Comparison of ENCODE assay signal across 24 cellular contexts in genomic region chr9:132423503-132423902, GRCh38. TPM values are rescaled to one million over a fixed set of nuclear protein-coding genes. Genes with fewer than 3 reads are reported as not detected.
DNase-seq lines count a peak whose midpoint lies in the region; ATAC-seq, FAIRE-seq and TF ChIP-seq lines count a peak whose summit lies in the region.
"Had no signal": no experiment of that assay in that cellular context is flagged by ENCODE, and none has a peak within 500 bp of the region (broad histone marks: within the 10 kb centered on the region; RNA-seq: fewer than 3 reads in every experiment).

No MANE protein-coding gene starts in this region.

- H3K27me3 ChIP-seq in Karpas-422 (ENCODE audit: low read length) = no peaks in the 10 kb centered on the region
- peaks cover 0 to 10% (median 2%) of the 10 kb centered on the region in 4 experiments; a peak in 5 of 7 replicates for H3K27me3 ChIP-seq in H1 (replicated peaks in 1 of 4; ENCODE audit: control insufficient read depth in 3 of 4, extremely low read depth in 1 of 4, insufficient read depth in 3 of 4, low read length in 3 of 4)
- H3K27me3 ChIP-seq: BLaER1 treated with 17β-estradiol and CSF1 and Interleukin-3, amounts not matched to agents 10 nM and 100 nM had no signal

- H2BK5ac ChIP-seq in H1 (ENCODE audit: low read depth, low read length) = no peak overlapping the region

- no peaks in the 10 kb centered on the region for H3K23me2 ChIP-seq in H1 (ENCODE audit: low read depth, low read length)

- H3K4me2 ChIP-seq in Karpas-422 (ENCODE audit: low read depth, low read length, poor library complexity, severe bottlenecking) = peak overlapping the region; percentile 12
- no peak overlapping the region for H3K4me2 ChIP-seq in H1 (ENCODE audit: insufficient read depth in 1 of 2, low read depth in 2 of 2, low read length in 2 of 2)
- H3K4me2 ChIP-seq in OCI-LY7 (ENCODE audit: low read length) = no peak overlapping the region
- H3K4me2 ChIP-seq: BLaER1 treated with 17β-estradiol and CSF1 and Interleukin-3, amounts not matched to agents 10 nM and 100 nM had no signal

- no peak for TF ChIP-seq EP300 in H1 (IDR thresholded peaks at IDR 0.05; ENCODE audit: borderline replicate concordance in 1 of 2, low read depth in 2 of 2, low read length in 2 of 2)

- H3K4me3 ChIP-seq in Karpas-422 (ENCODE audit: low read length) (no peak overlapping the region), H1 (ENCODE audit: extremely low read depth in 1 of 4, insufficient read depth in 2 of 4, low read depth in 3 of 4, low read length in 4 of 4) (no peak overlapping the region), OCI-LY7 (ENCODE audit: low read depth, low read length, poor library complexity, severe bottlenecking) (no peak overlapping the region)
- H3K4me3 ChIP-seq: BLaER1 treated with 17β-estradiol and CSF1 and Interleukin-3, amounts not matched to agents 10 nM and 100 nM; GM12878 had no signal

- 0 out of 2 replicates have a peak overlapping the region, but pooled peaks have one; percentile 21 for H2BK15ac ChIP-seq in H1 (ENCODE audit: low read length)

- POLR2A ChIA-PET in H1 (lab: Charles Lee; ENCODE audit: partially characterized antibody) (interaction anchor here (0.6 kb wide), 1 partner anchor 9 kb away, joined by 3 read pairs; no protein-coding TSS in a partner anchor), OCI-LY7 (lab: Charles Lee) (no interaction called here)

- no peak for ATAC-seq in GM21367 (IDR thresholded peaks at IDR 0.05; ENCODE audit: unreplicated experiment)
- ATAC-seq: CD8-positive, alpha-beta T cell; GM12878 had no signal

- H3K36me3 ChIP-seq in Karpas-422 (ENCODE audit: insufficient read depth, low read length) = no peaks in the 10 kb centered on the region
- H3K36me3 ChIP-seq in H1 (ENCODE audit: control insufficient read depth in 2 of 4, insufficient read depth in 4 of 4, low read length in 3 of 4) = no peaks in the 10 kb centered on the region
- H3K36me3 ChIP-seq in OCI-LY7 (ENCODE audit: insufficient read depth, low read length) = no peaks in the 10 kb centered on the region
- H3K36me3 ChIP-seq: BLaER1 treated with 17β-estradiol and CSF1 and Interleukin-3, amounts not matched to agents 10 nM and 100 nM had no signal

- no peak overlapping the region for H4K5ac ChIP-seq in H1 (ENCODE audit: insufficient read length, low read depth, low read length)

- H3K9ac ChIP-seq in Karpas-422 (ENCODE audit: low read length) = no peak overlapping the region
- no peak overlapping the region for H3K9ac ChIP-seq in H1 (replicated peaks in 1 of 4; ENCODE audit: extremely low read depth in 1 of 4, low read depth in 3 of 4, low read length in 3 of 4)
- H3K9ac ChIP-seq: BLaER1 treated with 17β-estradiol and CSF1 and Interleukin-3, amounts not matched to agents 10 nM and 100 nM had no signal

- H3K9me3 ChIP-seq in Karpas-422 (ENCODE audit: low read length) (no peaks in the 10 kb centered on the region), H1 (ENCODE audit: insufficient read depth in 2 of 2, low read depth in 1 of 2, low read length in 1 of 2) (no peaks in the 10 kb centered on the region), OCI-LY7 (ENCODE audit: low read length) (no peaks in the 10 kb centered on the region)
- H3K9me3 ChIP-seq: BLaER1 treated with 17β-estradiol and CSF1 and Interleukin-3, amounts not matched to agents 10 nM and 100 nM; Caco-2 had no signal

- DNase-seq in Karpas-422 = peak; percentile 59
- DNase-seq in H1 (ENCODE audit: low read depth in 1 of 2, low spot score in 2 of 2) = no peak
- no peak for DNase-seq in OCI-LY7 (ENCODE audit: low spot score)
- DNase-seq in UCSD-AML1 (lab: John Stamatoyannopoulos, UW; ENCODE audit: unreplicated experiment) = no peak
- DNase-seq: 8988T; ACHN; Caco-2; Calu3; CD4-positive, alpha-beta T cell; CD8-positive, alpha-beta T cell; DMS79 treated with DMSO at 0.1 percent for 48 hours; GDM1 had no signal

- no peak overlapping the region for H4K8ac ChIP-seq in H1 (ENCODE audit: extremely low read depth, insufficient read depth, low read length)

- no peak overlapping the region for H3K56ac ChIP-seq in H1 (replicated peaks; ENCODE audit: insufficient read length, low read depth, low read length)

- no peak overlapping the region for H2BK20ac ChIP-seq in H1 (ENCODE audit: low read length)

- no peak overlapping the region for H2BK12ac ChIP-seq in H1 (ENCODE audit: low read depth, low read length)

- no peak overlapping the region for H3K14ac ChIP-seq in H1 (ENCODE audit: insufficient read length)

- no peaks in the 10 kb centered on the region for H3K9me2 ChIP-seq in Karpas-422 (replicated peaks; ENCODE audit: insufficient read depth, low read length)
- H3K9me2 ChIP-seq in OCI-LY7 (ENCODE audit: insufficient read depth, low read length) = no peaks in the 10 kb centered on the region

- intact Hi-C loops in OCI-LY7 (cut with micrococcal nuclease; ENCODE audit: unreplicated experiment) = no loop called here

- no peak overlapping the region for H2BK120ac ChIP-seq in H1 (replicated peaks; ENCODE audit: low read depth, low read length)

- no peak for FAIRE-seq in H1 (lab: Jason Lieb, UNC)
- FAIRE-seq: A204.1, D721Med, GM12878, GM12892, GM18507 had no signal

- no TSS peak for BruUV-seq in OCI-LY7 (replicated peaks; lab: Mats Ljungman, UMichigan)

- H4K20me1 ChIP-seq in Karpas-422 (ENCODE audit: insufficient read depth, low read depth, low read length) (no peaks in the 10 kb centered on the region), H1 (replicated peaks in 1 of 2; ENCODE audit: control insufficient read depth in 1 of 2, insufficient read depth in 2 of 2, low read length in 2 of 2) (no peaks in the 10 kb centered on the region), OCI-LY7 (ENCODE audit: insufficient read depth, low read length) (no peaks in the 10 kb centered on the region)
- H4K20me1 ChIP-seq: BLaER1 treated with 17β-estradiol and CSF1 and Interleukin-3, amounts not matched to agents 10 nM and 100 nM had no signal

- 91% methylated on average over 5 of the region's 5 CpGs; no CpG with 5 or more reads in 1 of the 2 experiments for WGBS in H1 (ENCODE audit: extremely low coverage in 1 of 2, insufficient coverage in 1 of 2, insufficient read length in 1 of 2, insufficient replicate concordance in 2 of 2, low coverage in 1 of 2, low lambda C conversion rate in 2 of 2, missing lambda C conversion rate in 1 of 2), 2 experiments

- H3K18ac ChIP-seq in H1 (ENCODE audit: extremely low read depth, low read length) = no peak overlapping the region

- H4K91ac ChIP-seq in H1 (replicated peaks; ENCODE audit: insufficient read length, low read length) = no peak overlapping the region

- no peak overlapping the region for H2AFZ ChIP-seq in Karpas-422 (ENCODE audit: low read length)
- no peak overlapping the region for H2AFZ ChIP-seq in H1 (ENCODE audit: low read length)
- H2AFZ ChIP-seq in OCI-LY7 (ENCODE audit: low read length) = no peak overlapping the region

- H3K79me1 ChIP-seq in H1 (ENCODE audit: low read depth, low read length) = no peaks in the 10 kb centered on the region

- no peak overlapping the region for H2AK5ac ChIP-seq in H1 (ENCODE audit: low read depth, low read length)

- TF ChIP-seq RAD21 in H1 (IDR thresholded peaks at IDR 0.05 in 1 of 2, conservative IDR thresholded peaks at IDR 0.05 in 1 of 2; ENCODE audit: low read depth in 2 of 2, low read length in 2 of 2) = no peak

- H3K27ac ChIP-seq in Karpas-422 (ENCODE audit: low read length) (no peak overlapping the region), H1 (ENCODE audit: low read depth, low read length) (no peak overlapping the region), OCI-LY7 (ENCODE audit: low read depth, low read length, poor library complexity, severe bottlenecking) (no peak overlapping the region)
- H3K27ac ChIP-seq: BLaER1 treated with 17β-estradiol and CSF1 and Interleukin-3, amounts not matched to agents 10 nM and 100 nM; C4-2B had no signal

- no peak overlapping the region for H3K23ac ChIP-seq in H1 (ENCODE audit: insufficient read length)

- H3K79me2 ChIP-seq in Karpas-422 (ENCODE audit: low read length) (no peaks in the 10 kb centered on the region), H1 (ENCODE audit: control insufficient read depth in 1 of 2, insufficient read depth in 2 of 2, low read length in 2 of 2) (no peaks in the 10 kb centered on the region), OCI-LY7 (ENCODE audit: insufficient read depth, low read depth, low read length) (no peaks in the 10 kb centered on the region)

- TF ChIP-seq CTCF in H1 (IDR thresholded peaks at IDR 0.05; ENCODE audit: control extremely low read depth in 1 of 3, insufficient read depth in 1 of 3, low read depth in 1 of 3, low read length in 3 of 3) = no peak
- TF ChIP-seq CTCF in OCI-LY7 (conservative IDR thresholded peaks at IDR 0.05; ENCODE audit: low read length) = no peak

- no peak overlapping the region for H3K4ac ChIP-seq in H1 (replicated peaks; ENCODE audit: insufficient read length, low read depth, low read length)

- CTCF ChIA-PET in H1 (lab: Charles Lee; ENCODE audit: partially characterized antibody) = interaction anchor here (1.1 to 2.8 kb wide), 5 partner anchors 9 to 153 kb away, joined by 3 to 11 read pairs (median 4); no protein-coding TSS in a partner anchor
- CTCF ChIA-PET in OCI-LY7 (lab: Charles Lee; ENCODE audit: unreplicated experiment) = interaction anchor here (1.3 kb wide), 1 partner anchor 405 kb away, joined by 4 read pairs; no protein-coding TSS in a partner anchor

- no peak for TF ChIP-seq POLR2A in H1 (IDR thresholded peaks at IDR 0.05; ENCODE audit: control extremely low read depth in 1 of 2, low read depth in 2 of 2, low read length in 2 of 2)

- H3K4me1 ChIP-seq in Karpas-422 (ENCODE audit: low read length) (peaks cover 43% of the 10 kb centered on the region), H1 (replicated peaks in 1 of 4; ENCODE audit: control insufficient read depth in 3 of 4, insufficient read depth in 4 of 4, low read length in 3 of 4) (peaks cover 4 to 16% (median 13%) of the 10 kb centered on the region in 4 experiments; a peak in 6 of 7 replicates), OCI-LY7 (ENCODE audit: insufficient read depth, low read length, poor library complexity, severe bottlenecking) (no peaks in the 10 kb centered on the region)
- H3K4me1 ChIP-seq: Caco-2 had no signal

RNA-seq across cellular contexts. Expression of gene CFAP77, which starts 13.5 kb away (rescaled TPM):
- total RNA-seq in Karpas-422 (2014; rRNA removed; shearing (Covaris generic); ENCODE audit: low replicate concordance) = not detected in 2 replicates
- 0.52 and 0.63 TPM in 2 replicates for total RNA-seq in H1 (2021; fragmentation: NEBNext Ultra II Directional; extraction: Animal tissue kit (Norgen Biotek cat#: 25700))
- 0.97 and 1.2 TPM in 2 replicates for polyA plus RNA-seq in H1 (2011; rRNA removed)
- polyA plus RNA-seq in H1 (2011; cell fraction: cytosol; rRNA removed) = 0.45 TPM
- polyA plus RNA-seq in H1 (2011; cell fraction: nucleus; rRNA removed) = 0.60 TPM
- polyA plus RNA-seq in H1 (2012, experiment 1 of 2) = 1.1 to 1.2 TPM (median 1.1 TPM) in 4 replicates
- polyA plus RNA-seq in H1 (2012, experiment 2 of 2) = 0.72 TPM
- 0.55 TPM for polyA plus RNA-seq in H1 (2013, experiment 1 of 2)
- polyA plus RNA-seq in H1 (2013, experiment 2 of 2) = 0.55 TPM
- 0.13 TPM in 1 of 2 replicates, not detected in the other for polyA minus RNA-seq in H1 (2011; rRNA and poly(A)+ RNA removed)
- polyA minus RNA-seq in H1 (2011; cell fraction: cytosol; rRNA and poly(A)+ RNA removed) = not detected
- polyA minus RNA-seq in H1 (2011; cell fraction: nucleus; rRNA and poly(A)+ RNA removed) = 0.40 TPM
- not detected in 2 replicates for total RNA-seq in OCI-LY7 (2014; rRNA removed; shearing (Covaris generic))
- not detected in 2 replicates for total RNA-seq in OCI-LY7 (2022)
- total RNA-seq: A673; Caco-2; Calu3; CD4-positive, alpha-beta T cell; CD8-positive, alpha-beta T cell; G401; GM12878 had no signal
- polyA plus RNA-seq: AG04450, BJ had no signal

RNA-seq across cellular contexts. Expression of gene TTF1, which starts 16.9 kb away (rescaled TPM):
- total RNA-seq in Karpas-422 (2014; rRNA removed; shearing (Covaris generic); ENCODE audit: low replicate concordance) = 7.0 and 10.2 TPM in 2 replicates
- 22.2 and 22.6 TPM in 2 replicates for total RNA-seq in H1 (2021; fragmentation: NEBNext Ultra II Directional; extraction: Animal tissue kit (Norgen Biotek cat#: 25700))
- polyA plus RNA-seq in H1 (2011; rRNA removed) = 6.5 and 7.8 TPM in 2 replicates
- polyA plus RNA-seq in H1 (2011; cell fraction: cytosol; rRNA removed) = 14.2 TPM
- polyA plus RNA-seq in H1 (2011; cell fraction: nucleus; rRNA removed) = 6.2 TPM
- polyA plus RNA-seq in H1 (2012, experiment 1 of 2) = 15.5 to 23.3 TPM (median 18.7 TPM) in 4 replicates
- 1.8 TPM for polyA plus RNA-seq in H1 (2012, experiment 2 of 2)
- 24.2 TPM for polyA plus RNA-seq in H1 (2013, experiment 1 of 2)
- polyA plus RNA-seq in H1 (2013, experiment 2 of 2) = 24.7 TPM
- polyA minus RNA-seq in H1 (2011; rRNA and poly(A)+ RNA removed) = 4.0 and 5.0 TPM in 2 replicates
- polyA minus RNA-seq in H1 (2011; cell fraction: cytosol; rRNA and poly(A)+ RNA removed) = 5.4 TPM
- 7.7 TPM for polyA minus RNA-seq in H1 (2011; cell fraction: nucleus; rRNA and poly(A)+ RNA removed)
- total RNA-seq in OCI-LY7 (2014; rRNA removed; shearing (Covaris generic)) = 17.8 and 26.6 TPM in 2 replicates
- 21.2 and 23.0 TPM in 2 replicates for total RNA-seq in OCI-LY7 (2022)
